In genomic region chr3:52891164-52891563, GRCh38 we compare ENCODE assay signal across 9 cellular contexts. TPM values are rescaled to one million over a fixed set of nuclear protein-coding genes. Genes with fewer than 3 reads are reported as not detected.
DNase-seq lines count a peak whose midpoint lies in the region; ATAC-seq, FAIRE-seq and TF ChIP-seq lines count a peak whose summit lies in the region.
"Had no signal": no experiment of that assay in that cellular context is flagged by ENCODE, and none has a peak within 500 bp of the region (broad histone marks: within the 10 kb centered on the region; RNA-seq: fewer than 3 reads in every experiment).

No MANE protein-coding gene starts in this region.

- peaks cover 3% of the 10 kb centered on the region for H3K36me3 Mint-ChIP-seq in activated naive CD4-positive, alpha-beta T cell treated with anti-CD3 and anti-CD28 coated beads for 36 hours (ENCODE audit: low read depth)

- WGBS in adrenal gland, 4 donors, result 61 to 76% (median 65%) methylated on average over 9 of the region's 9 CpGs
- 38 to 41% methylated on average over 9 of the region's 9 CpGs for WGBS in pancreas, 2 donors
- 77% methylated on average over 9 of the region's 9 CpGs for WGBS in urinary bladder

- H3K4me1 Mint-ChIP-seq in activated naive CD4-positive, alpha-beta T cell treated with anti-CD3 and anti-CD28 coated beads for 36 hours (ENCODE audit: low read depth), result peaks cover 55% of the 10 kb centered on the region

- peak overlapping the region; percentile 11 for H3K27ac Mint-ChIP-seq in activated naive CD4-positive, alpha-beta T cell treated with anti-CD3 and anti-CD28 coated beads for 36 hours

- no peak for TF ChIP-seq CTCF in adrenal gland (IDR thresholded peaks at IDR 0.05)
- TF ChIP-seq CTCF in pancreas (IDR thresholded peaks at IDR 0.05), result no peak

- ATAC-seq in pancreas (peak; percentile 6 to 17 (median 8)), GM21367 (IDR thresholded peaks at IDR 0.05; ENCODE audit: unreplicated experiment) (no peak), HG03342 (IDR thresholded peaks at IDR 0.05; ENCODE audit: unreplicated experiment) (no peak), HG02763 (IDR thresholded peaks at IDR 0.05; ENCODE audit: unreplicated experiment) (no peak)

- H3K36me3 ChIP-seq in adrenal gland (replicated peaks in 1 of 2) (no peaks in the 10 kb centered on the region), pancreas (no peaks in the 10 kb centered on the region), urinary bladder (ENCODE audit: insufficient read depth) (no peaks in the 10 kb centered on the region)

- H3K9me3 ChIP-seq in adrenal gland (replicated peaks in 1 of 3) (no peaks in the 10 kb centered on the region), pancreas (no peaks in the 10 kb centered on the region)

- H3K27me3 ChIP-seq in adrenal gland (no peaks in the 10 kb centered on the region), pancreas (no peaks in the 10 kb centered on the region)

- intact Hi-C loops in activated naive CD4-positive, alpha-beta T cell treated with anti-CD3 and anti-CD28 coated beads for 36 hours (cut with micrococcal nuclease), result loop anchor here (5.0 to 10.0 kb wide), 4 partner anchors 39 to 1004 kb away; partner anchors contain the start of genes DCP1A, SELENOK and WDR82
- intact Hi-C loops in adrenal gland (cut with DNase I), result no loop called here
- intact Hi-C loops in pancreas (cut with DNase I), result no loop called here

- CTCF ChIA-PET in activated naive CD4-positive, alpha-beta T cell treated with anti-CD3 and anti-CD28 coated beads for 36 hours (lab: Charles Lee), result no interaction called here

- no peak for TF ChIP-seq POLR2A in adrenal gland (IDR thresholded peaks at IDR 0.05)

- peaks cover 25 to 55% of the 10 kb centered on the region in 2 donors for H3K4me1 ChIP-seq in adrenal gland (replicated peaks in 1 of 2)
- H3K4me1 ChIP-seq in pancreas, result peaks cover 30 to 65% (median 34%) of the 10 kb centered on the region in 3 donors
- H3K4me1 ChIP-seq in urinary bladder (ENCODE audit: insufficient read depth), result peaks cover 2% of the 10 kb centered on the region

- H3K27ac ChIP-seq in adrenal gland (peak overlapping the region in 4 of 5 donors; percentile 11 to 78 (median 48)), pancreas (peak overlapping the region; percentile 50 to 72 (median 58)), urinary bladder (ENCODE audit: low read depth) (peak overlapping the region; percentile 62)

- H3K4me3 ChIP-seq in adrenal gland (no peak overlapping the region), pancreas (no peak overlapping the region), urinary bladder (ENCODE audit: low read depth, low read length) (no peak overlapping the region)

- H3K27me3 Mint-ChIP-seq in activated naive CD4-positive, alpha-beta T cell treated with anti-CD3 and anti-CD28 coated beads for 36 hours (ENCODE audit: low read depth), result no peaks in the 10 kb centered on the region

- no peak for FAIRE-seq in pancreas (lab: Jason Lieb, UNC)

- no peak overlapping the region for H3K4me3 Mint-ChIP-seq in activated naive CD4-positive, alpha-beta T cell treated with anti-CD3 and anti-CD28 coated beads for 36 hours

- DNase-seq in activated naive CD4-positive, alpha-beta T cell treated with anti-CD3 and anti-CD28 coated beads for 36 hours, result peak; percentile 45
- DNase-seq in activated naive CD4-positive, alpha-beta T cell (lab: John Stamatoyannopoulos, UW), result no peak
- DNase-seq in adrenal gland (peak in 1 of 7 donors; percentile 46), pancreas (peak in 1 of 6 donors; percentile 52)
- DNase-seq: hippocampal formation had no signal

- H3K9me3 Mint-ChIP-seq in activated naive CD4-positive, alpha-beta T cell treated with anti-CD3 and anti-CD28 coated beads for 36 hours, result no peaks in the 10 kb centered on the region

RNA-seq across cellular contexts. Expression of gene STIMATE, which starts 6.2 kb away (rescaled TPM):
- total RNA-seq in activated naive CD4-positive, alpha-beta T cell treated with anti-CD3 and anti-CD28 coated beads for 36 hours, result 1 to 10 TPM; 7.7 to 9.7 TPM
- total RNA-seq in adrenal gland, result 10 to 100 TPM; 16.4 to 42.8 (median 22.2) TPM
- polyA plus RNA-seq in adrenal gland, result 10 to 100 TPM; 15.4 to 28.2 (median 25.7) TPM
- total RNA-seq in pancreas, result 10 to 100 TPM in 4 of 6 donors, 1 to 10 TPM in 2; 7.7 to 16.0 (median 13.6) TPM
- 10 to 100 TPM in 1 of 2 donors, 1 to 10 TPM in 1; 5.0 to 19.9 TPM for polyA plus RNA-seq in pancreas
- 11.8 TPM for total RNA-seq in urinary bladder
- 17.6 TPM for polyA plus RNA-seq in urinary bladder

RNA-seq across cellular contexts. Expression of gene MUSTN1, which starts 56.3 kb away (rescaled TPM):
- under 1 TPM in 1 of 2 experiments, not detected in 1; 0.57 TPM for total RNA-seq in activated naive CD4-positive, alpha-beta T cell treated with anti-CD3 and anti-CD28 coated beads for 36 hours
- total RNA-seq in adrenal gland, result 1 to 10 TPM in 3 of 8 donors, under 1 TPM in 1, not detected in 4; 0.50 to 6.5 (median 2.2) TPM
- polyA plus RNA-seq in adrenal gland, result 100 to 1,000 TPM in 1 of 3 donors, 10 to 100 TPM in 1, 1 to 10 TPM in 1; 1.4 to 128 (median 79.3) TPM
- under 1 TPM in 3 of 6 donors, not detected in 3; 0.42 to 0.55 (median 0.47) TPM for total RNA-seq in pancreas
- polyA plus RNA-seq in pancreas, result 10 to 100 TPM; 35.2 to 63.7 TPM
- total RNA-seq in urinary bladder, result 2.9 TPM
- polyA plus RNA-seq in urinary bladder, result 44.5 TPM

Comparison
In these comparisons a context has a peak if more than half of its experiments do, and no peak if none do; other contexts are left out.
1. ATAC-seq: peak in pancreas (4 of 4); none in GM21367 (single experiment), HG03342 (single experiment) and HG02763 (single experiment).
2. Peak in every context shown above with its lines, with median percentiles within 50 percentile points of each other: H3K27ac ChIP-seq.